In the genomic region with DNA sequence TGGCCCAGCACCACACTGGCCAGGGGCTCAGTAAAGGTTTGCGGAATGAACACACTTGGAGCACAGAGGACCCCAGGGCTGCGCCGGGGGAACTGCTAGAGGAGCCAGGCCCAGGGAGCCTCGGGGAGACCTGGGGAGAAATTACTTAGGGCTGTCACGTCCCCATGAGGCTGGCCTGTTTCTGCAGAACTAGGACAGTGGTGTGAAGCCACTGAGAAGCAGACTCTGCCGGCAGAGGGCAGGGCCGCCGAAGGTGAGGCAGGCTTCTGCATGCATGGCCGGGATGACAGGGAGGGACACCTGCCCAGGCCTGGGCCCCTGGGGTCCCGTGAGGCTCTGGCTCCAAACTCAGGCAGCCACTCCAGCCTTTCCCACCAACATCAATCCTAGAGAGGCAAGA, we compare ENCODE assay signal across 17 cellular contexts. TPM values are rescaled to one million over a fixed set of nuclear protein-coding genes. Genes with fewer than 3 reads are reported as not detected.
DNase-seq lines count a peak whose midpoint lies in the region; ATAC-seq and TF ChIP-seq lines count a peak whose summit lies in the region.
"Had no signal": no experiment of that assay in that cellular context is flagged by ENCODE, and none has a peak within 500 bp of the region (broad histone marks: within the 10 kb centered on the region; RNA-seq: fewer than 3 reads in every experiment).

No MANE protein-coding gene starts in this region.

- no peak overlapping the region for H3K9ac ChIP-seq in PC-3 (ENCODE audit: low read length)
- H3K9ac ChIP-seq: GM23248 had no signal

- H3K4me2 ChIP-seq in PC-3 (ENCODE audit: low read length) = no peak overlapping the region
- H3K4me2 ChIP-seq: PC-9 had no signal

- peak; percentile 58 for ATAC-seq in PC-3
- ATAC-seq in left lobe of liver = peak; percentile 66
- ATAC-seq: CD8-positive, alpha-beta T cell had no signal

- no peak for TF ChIP-seq POLR2A in spleen (IDR thresholded peaks at IDR 0.05)

- no peak for TF ChIP-seq CTCF in PC-3 (conservative IDR thresholded peaks at IDR 0.05; ENCODE audit: low read depth, low read length)
- no peak for TF ChIP-seq CTCF in spleen (IDR thresholded peaks at IDR 0.05 in 8 of 11, conservative IDR thresholded peaks at IDR 0.05 in 3 of 11)

- H2AFZ ChIP-seq in PC-3 (ENCODE audit: low read length) = no peak overlapping the region
- H2AFZ ChIP-seq: GM23248, PC-9 had no signal

- H3K27ac Mint-ChIP-seq in CD4-positive, alpha-beta memory T cell = no peak overlapping the region
- H3K27ac Mint-ChIP-seq: CD8-positive, alpha-beta T cell had no signal

- no peaks in the 10 kb centered on the region for H3K9me3 Mint-ChIP-seq in CD4-positive, alpha-beta memory T cell
- H3K9me3 Mint-ChIP-seq: CD8-positive, alpha-beta T cell had no signal

- no peaks in the 10 kb centered on the region for H3K9me3 ChIP-seq in PC-3 (ENCODE audit: low read length)
- H3K9me3 ChIP-seq in spleen = no peaks in the 10 kb centered on the region
- no peaks in the 10 kb centered on the region for H3K9me3 ChIP-seq in CD4-positive, alpha-beta memory T cell (ENCODE audit: control insufficient read depth in 1 of 2, low read length in 2 of 2)
- H3K9me3 ChIP-seq: BE2C had no signal

- no peaks in the 10 kb centered on the region for H3F3A ChIP-seq in PC-3 (ENCODE audit: low read length, unreplicated experiment)

- H3K4me3 ChIP-seq in PC-3 (ENCODE audit: low read length) = no peak overlapping the region
- H3K4me3 ChIP-seq in spleen = no peak overlapping the region
- H3K4me3 ChIP-seq in CD4-positive, alpha-beta memory T cell (ENCODE audit: low read length in 2 of 2) = no peak overlapping the region
- H3K4me3 ChIP-seq: GM23248, PC-9, SK-N-MC had no signal

- H3K36me3 ChIP-seq in PC-3 (ENCODE audit: low read depth, low read length) (peaks cover 63% of the 10 kb centered on the region), spleen (peaks cover 4 to 99% (median 68%) of the 10 kb centered on the region in 6 donors)
- H3K36me3 ChIP-seq in CD4-positive, alpha-beta memory T cell (ENCODE audit: insufficient read depth, low read length) = peaks cover 68% of the 10 kb centered on the region

- 86 to 93% (median 90%) methylated on average over 8 to 10 of the region's 10 CpGs for WGBS in spleen, 5 donors

- BruUV-seq in PC-3 (replicated peaks; lab: Mats Ljungman, UMichigan) = no TSS peak

- DNase-seq in PC-3 (no peak), cerebellar cortex (ENCODE audit: low spot score) (peak; percentile 45), left lobe of liver (ENCODE audit: low spot score) (no peak), spleen (peak; percentile 41), SK-N-DZ (ENCODE audit: low spot score) (no peak), posterior vena cava (ENCODE audit: low spot score) (no peak)
- DNase-seq in CD4-positive, alpha-beta memory T cell = no peak
- DNase-seq: BE2C; CD8-positive, alpha-beta T cell; DND-41; KBM-7; NCI-H1436; NCI-H2029 treated with DMSO at 0.1 percent for 48 hours; NCI-H446 treated with DMSO at 0.1 percent for 48 hours; PC-9 had no signal

- CTCF ChIA-PET in PC-3 (lab: Charles Lee) = interaction anchor here (0.7 kb wide), 1 partner anchor 23 kb away, joined by 3 read pairs; no protein-coding TSS in a partner anchor
- CTCF ChIA-PET in CD4-positive, alpha-beta memory T cell (lab: Charles Lee; ENCODE audit: partially characterized antibody) = no interaction called here

- peaks cover 48% of the 10 kb centered on the region for H3K79me2 ChIP-seq in PC-3 (ENCODE audit: low read length)

- no peak overlapping the region for H3K27ac ChIP-seq in PC-3 (ENCODE audit: low read length)
- no peak overlapping the region for H3K27ac ChIP-seq in spleen
- no peak overlapping the region for H3K27ac ChIP-seq in CD4-positive, alpha-beta memory T cell (ENCODE audit: low read depth, low read length)
- H3K27ac ChIP-seq: GM23248, PC-9, SK-N-MC had no signal

- peaks cover 0 to 2% (median 0%) of the 10 kb centered on the region in 4 donors for H3K4me1 Mint-ChIP-seq in CD4-positive, alpha-beta memory T cell

- peaks cover 4% of the 10 kb centered on the region; the same call in 1 of the 2 replicates for H4K20me1 ChIP-seq in PC-3 (ENCODE audit: low read length)

- POLR2A ChIA-PET in PC-3 (lab: Charles Lee; ENCODE audit: unreplicated experiment) = no interaction called here
- POLR2A ChIA-PET in CD4-positive, alpha-beta memory T cell (lab: Charles Lee; ENCODE audit: partially characterized antibody) = no interaction called here

- H3K27me3 Mint-ChIP-seq in CD4-positive, alpha-beta memory T cell = no peaks in the 10 kb centered on the region

- intact Hi-C loops in PC-3 (cut with micrococcal nuclease) (loop anchor here (2.0 kb wide), 1 partner anchor 24 kb away; no protein-coding TSS in a partner anchor), spleen (cut with DNase I; ENCODE audit: low total_unique reads) (no loop called here), posterior vena cava (cut with DNase I) (no loop called here)
- intact Hi-C loops in CD4-positive, alpha-beta memory T cell (cut with micrococcal nuclease) = no loop called here

- H3K4me1 ChIP-seq in PC-3 (ENCODE audit: insufficient read depth, low read length) (no peaks in the 10 kb centered on the region), spleen (peaks cover 0 to 25% (median 12%) of the 10 kb centered on the region in 6 donors)
- H3K4me1 ChIP-seq in CD4-positive, alpha-beta memory T cell (ENCODE audit: insufficient read depth, low read length) = no peaks in the 10 kb centered on the region
- H3K4me1 ChIP-seq: BE2C had no signal

- peaks cover 12 to 59% of the 10 kb centered on the region in 2 donors for H3K36me3 Mint-ChIP-seq in CD4-positive, alpha-beta memory T cell

- H3K4me3 Mint-ChIP-seq in CD4-positive, alpha-beta memory T cell = no peak overlapping the region
- H3K4me3 Mint-ChIP-seq: CD8-positive, alpha-beta T cell had no signal

- H3K27me3 ChIP-seq in PC-3 (ENCODE audit: low read length) (no peaks in the 10 kb centered on the region), spleen (replicated peaks in 1 of 7) (no peaks in the 10 kb centered on the region)
- no peaks in the 10 kb centered on the region for H3K27me3 ChIP-seq in CD4-positive, alpha-beta memory T cell (ENCODE audit: insufficient read depth, low read length)
- H3K27me3 ChIP-seq: BE2C had no signal

- no peaks in the 10 kb centered on the region for H3K9me2 ChIP-seq in PC-3 (replicated peaks; ENCODE audit: low read length)

RNA-seq across cellular contexts. Expression of gene ELAVL1, which starts 26.4 kb away (rescaled TPM):
- total RNA-seq in PC-3 (2014; rRNA removed) (87.2 and 111 TPM in 2 replicates), left lobe of liver (28.6 TPM), spleen (10 to 100 TPM; 28.2 to 66.7 (median 52.9) TPM), posterior vena cava (10 to 100 TPM; 49.9 to 50.7 TPM)
- 10 to 100 TPM; 13.5 to 21.2 (median 18.9) TPM for polyA plus RNA-seq in spleen
- polyA plus RNA-seq in SK-N-DZ (2014; cell fraction: cytosol; rRNA removed) = 24.5 and 27.7 TPM in 2 replicates
- polyA plus RNA-seq in SK-N-DZ (2014; cell fraction: nucleus; rRNA removed) = 12.5 and 25.7 TPM in 2 replicates
- total RNA-seq in CD4-positive, alpha-beta memory T cell = 10 to 100 TPM; 54.2 to 54.7 TPM
- 10 to 100 TPM; 56.2 to 57.8 TPM for polyA plus RNA-seq in CD4-positive, alpha-beta memory T cell

RNA-seq across cellular contexts. Expression of gene TIMM44, which starts 35.5 kb away (rescaled TPM):
- total RNA-seq in PC-3 (2014; rRNA removed) = 191 and 262 TPM in 2 replicates
- 33.5 TPM for total RNA-seq in left lobe of liver
- total RNA-seq in spleen = 10 to 100 TPM; 33.2 to 94.9 (median 63.5) TPM
- 10 to 100 TPM; 37.4 to 67.3 (median 66.0) TPM for polyA plus RNA-seq in spleen
- polyA plus RNA-seq in SK-N-DZ (2014; cell fraction: cytosol; rRNA removed) = 82.5 and 83.0 TPM in 2 replicates
- polyA plus RNA-seq in SK-N-DZ (2014; cell fraction: nucleus; rRNA removed) = 272 and 276 TPM in 2 replicates
- total RNA-seq in posterior vena cava = 10 to 100 TPM; 37.2 to 47.8 TPM
- 10 to 100 TPM; 71.6 to 71.9 TPM for total RNA-seq in CD4-positive, alpha-beta memory T cell
- polyA plus RNA-seq in CD4-positive, alpha-beta memory T cell = 10 to 100 TPM; 11.6 to 15.4 TPM

RNA-seq across cellular contexts. Expression of gene CTXN1, which starts 53.1 kb away (rescaled TPM):
- 11.4 and 40.3 TPM in 2 replicates for total RNA-seq in PC-3 (2014; rRNA removed)
- not detected for total RNA-seq in left lobe of liver
- total RNA-seq in spleen = 1 to 10 TPM; 1.2 to 4.4 (median 2.1) TPM
- under 1 TPM; 0.11 to 0.96 (median 0.64) TPM for polyA plus RNA-seq in spleen
- 10.4 and 16.9 TPM in 2 replicates for polyA plus RNA-seq in SK-N-DZ (2014; cell fraction: cytosol; rRNA removed)
- 14.9 and 19.4 TPM in 2 replicates for polyA plus RNA-seq in SK-N-DZ (2014; cell fraction: nucleus; rRNA removed)
- total RNA-seq in posterior vena cava = 10 to 100 TPM in 1 of 2 donors, 1 to 10 TPM in 1; 5.9 to 11.7 TPM
- not detected for total RNA-seq in CD4-positive, alpha-beta memory T cell
- polyA plus RNA-seq in CD4-positive, alpha-beta memory T cell = not detected
- total RNA-seq: CD8-positive, alpha-beta T cell had no signal

RNA-seq across cellular contexts. Expression of gene SNAPC2, which starts 58.9 kb away (rescaled TPM):
- 40.1 and 61.7 TPM in 2 replicates for total RNA-seq in PC-3 (2014; rRNA removed)
- 4.1 TPM for total RNA-seq in left lobe of liver
- 10 to 100 TPM; 13.8 to 23.9 (median 17.7) TPM for total RNA-seq in spleen
- polyA plus RNA-seq in spleen = 10 to 100 TPM; 13.1 to 23.0 (median 19.3) TPM
- 16.8 and 19.2 TPM in 2 replicates for polyA plus RNA-seq in SK-N-DZ (2014; cell fraction: cytosol; rRNA removed)
- 7.9 and 14.1 TPM in 2 replicates for polyA plus RNA-seq in SK-N-DZ (2014; cell fraction: nucleus; rRNA removed)
- total RNA-seq in posterior vena cava = 10 to 100 TPM; 25.4 to 28.7 TPM
- total RNA-seq in CD4-positive, alpha-beta memory T cell = 10 to 100 TPM; 16.3 to 18.9 TPM
- 10 to 100 TPM in 1 of 2 donors, 1 to 10 TPM in 1; 9.0 to 22.1 TPM for polyA plus RNA-seq in CD4-positive, alpha-beta memory T cell

Comparison
In these comparisons a context has a peak if more than half of its experiments do, and no peak if none do; other contexts are left out.
1. DNase-seq: peak in cerebellar cortex (single experiment) and spleen (single experiment); none in PC-3 (single experiment), left lobe of liver (single experiment), SK-N-DZ (single experiment), posterior vena cava (single experiment) and CD4-positive, alpha-beta memory T cell (0 of 5).